ENCODE assay signal across 18 cellular contexts in the genomic region with DNA sequence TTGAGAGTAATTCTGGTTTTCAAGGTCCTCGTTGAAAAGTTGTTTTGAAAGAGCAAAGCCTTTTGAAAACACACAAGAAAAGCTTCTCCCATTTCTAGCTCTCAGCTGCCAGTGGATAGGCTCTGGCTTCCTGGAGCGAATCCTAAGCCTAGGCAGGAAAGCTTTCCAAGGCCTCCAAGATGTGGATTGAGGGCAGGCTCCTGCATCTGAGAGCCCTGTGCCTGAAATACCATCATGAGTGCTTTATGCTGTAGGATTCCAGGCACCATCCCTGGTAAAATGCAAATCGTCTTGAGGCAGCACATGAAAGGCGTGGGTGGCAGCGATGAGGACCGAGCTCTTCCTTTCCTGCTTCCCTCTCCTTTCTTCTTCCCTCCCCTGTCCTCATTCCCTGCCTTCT.
DNase-seq lines count a peak whose midpoint lies in the region; ATAC-seq and TF ChIP-seq lines count a peak whose summit lies in the region.
"Had no signal": no experiment of that assay in that cellular context is flagged by ENCODE, and none has a peak within 500 bp of the region (broad histone marks: within the 10 kb centered on the region; RNA-seq: fewer than 3 reads in every experiment).

No MANE protein-coding gene starts in this region.

- H3K79me2 ChIP-seq in osteoblast (ENCODE audit: insufficient read depth, low read length): no peaks in the 10 kb centered on the region

- H3K36me3 ChIP-seq in heart right ventricle (no peaks in the 10 kb centered on the region), osteoblast (ENCODE audit: insufficient read depth, low read length) (no peaks in the 10 kb centered on the region), aorta (ENCODE audit: control insufficient read depth in 1 of 2, insufficient read depth in 2 of 2, low read length in 1 of 2) (no peaks in the 10 kb centered on the region), MG63 (no peaks in the 10 kb centered on the region)
- H3K36me3 ChIP-seq: HAP-1, SJCRH30 had no signal

- H3K4me3 ChIP-seq in heart right ventricle: no peak overlapping the region
- no peak overlapping the region for H3K4me3 ChIP-seq in osteoblast (ENCODE audit: insufficient read depth, low read length)
- no peak overlapping the region for H3K4me3 ChIP-seq in aorta (ENCODE audit: low read length in 2 of 2)
- no peak overlapping the region for H3K4me3 ChIP-seq in MG63
- H3K4me3 ChIP-seq: HAP-1, SJCRH30 had no signal

- peak overlapping the region in 8 of 10 donors; percentile 32 to 67 (median 54) for H3K27ac ChIP-seq in heart right ventricle
- no peak overlapping the region for H3K27ac ChIP-seq in osteoblast (ENCODE audit: low read depth, low read length)
- peak overlapping the region; percentile 92 to 98 for H3K27ac ChIP-seq in aorta (ENCODE audit: low read depth in 1 of 2, low read length in 2 of 2)
- H3K27ac ChIP-seq: 22Rv1, SJCRH30 had no signal

- no peaks in the 10 kb centered on the region for H4K20me1 ChIP-seq in osteoblast (ENCODE audit: insufficient read depth, low read length)

- H2AFZ ChIP-seq in osteoblast (ENCODE audit: low read length): peak overlapping the region; percentile 28

- DNase-seq in NCI-H526 (lab: John Stamatoyannopoulos, UW): peak; percentile 16 to 58
- DNase-seq in NCI-H526 treated with DMSO at 0.1 percent for 48 hours (lab: John Stamatoyannopoulos, UW): no peak
- no peak for DNase-seq in heart right ventricle
- no peak for DNase-seq in osteoblast (ENCODE audit: insufficient read length, low spot score, missing footprints)
- no peak for DNase-seq in aorta
- no peak for DNase-seq in globus pallidus (ENCODE audit: low spot score)
- no peak for DNase-seq in MG63
- DNase-seq in NOMO-1 treated with dmso at 0.1 percent for 144 hours (lab: John Stamatoyannopoulos, UW; ENCODE audit: unreplicated experiment): no peak
- DNase-seq: activated CD4-positive, alpha-beta T cell treated with anti-CD3 and anti-CD28 coated beads, Interleukin-2, amount 10 ng/mL, durations not matched to agents 24 days and 14 days; activated naive CD8-positive, alpha-beta T cell treated with anti-CD3 and anti-CD28 coated beads, Interleukin-2, amount 50 U/mL, for 24 hours; CD4-positive, CD25-positive, alpha-beta regulatory T cell; EL; left colon; naive B cell; SJCRH30; T1000 had no signal

- H3K4me1 ChIP-seq in heart right ventricle: peaks cover 0 to 22% (median 16%) of the 10 kb centered on the region in 9 donors
- no peaks in the 10 kb centered on the region for H3K4me1 ChIP-seq in osteoblast (ENCODE audit: insufficient read depth, low read length)
- H3K4me1 ChIP-seq in aorta (ENCODE audit: control insufficient read depth in 1 of 2, insufficient read depth in 2 of 2, low read length in 2 of 2): peaks cover 3 to 11% of the 10 kb centered on the region in 2 donors
- H3K4me1 ChIP-seq: HAP-1, SJCRH30 had no signal

- 71 to 77% methylated on average over 6 of the region's 6 CpGs for WGBS in heart right ventricle, 2 donors
- whole genome bisulfite sequencing in aorta, 2 donors: 40 to 43% methylated on average over 6 of the region's 6 CpGs

- intact Hi-C loops in heart right ventricle (cut with DNase I) (loop anchor here in 1 of 10 donors (10.0 kb wide), 1 partner anchor 63 kb away; no protein-coding TSS in a partner anchor), aorta (cut with DNase I) (loop anchor here in 1 of 2 donors (10.0 kb wide), 1 partner anchor 83 kb away; a partner anchor contains a TSS)

- H3K9me3 ChIP-seq in heart right ventricle: peaks cover 0 to 12% (median 6%) of the 10 kb centered on the region in 11 donors
- H3K9me3 ChIP-seq in osteoblast (ENCODE audit: low read depth, low read length): no peaks in the 10 kb centered on the region
- no peaks in the 10 kb centered on the region for H3K9me3 ChIP-seq in aorta (ENCODE audit: control insufficient read depth, low read length)
- peaks cover 10% of the 10 kb centered on the region for H3K9me3 ChIP-seq in MG63

- H3K4me2 ChIP-seq in osteoblast (ENCODE audit: insufficient read depth, low read length): no peak overlapping the region

- ATAC-seq in heart right ventricle (peak in 5 of 8 donors; percentile 25 to 61 (median 42)), aorta (ENCODE audit: low FRiP score) (peak; percentile 59)
- ATAC-seq: activated naive CD8-positive, alpha-beta T cell treated with anti-CD3 and anti-CD28 coated beads, Interleukin-2, amount 50 U/mL, for 24 hours; left colon had no signal

- TF ChIP-seq CTCF in heart right ventricle (IDR thresholded peaks at IDR 0.05): no peak
- no peak for TF ChIP-seq CTCF in osteoblast (IDR thresholded peaks at IDR 0.05; ENCODE audit: extremely low read depth, low read depth, low read length)

- no peaks in the 10 kb centered on the region for H3K27me3 ChIP-seq in heart right ventricle
- no peaks in the 10 kb centered on the region for H3K27me3 ChIP-seq in osteoblast (ENCODE audit: insufficient read depth, low read length)
- H3K27me3 ChIP-seq in aorta (ENCODE audit: control insufficient read depth in 1 of 2, insufficient read depth in 2 of 2, low read length in 1 of 2): no peaks in the 10 kb centered on the region
- H3K27me3 ChIP-seq in MG63: no peaks in the 10 kb centered on the region

Comparison
In these comparisons a context has a peak if more than half of its experiments do, and no peak if none do; other contexts are left out.
1. DNase-seq: peak in NCI-H526 (2 of 2); none in NCI-H526 treated with DMSO at 0.1 percent for 48 hours (single experiment), heart right ventricle (0 of 2), osteoblast (single experiment), aorta (0 of 2), globus pallidus (single experiment), MG63 (single experiment) and NOMO-1 treated with dmso at 0.1 percent for 144 hours (single experiment).